In genomic region chr7:56051339-56052191, GRCh38 we compare ENCODE assay signal across 1 cellular context.
A peak's percentile ranks its signal among the peaks of the same experiment; 100 is the strongest.
TF ChIP-seq lines count a peak whose summit lies in the region.

Gene CCT6A (plus strand): TSS chr7:56051765. CDS start chr7:56051849, 84 bp downstream.
Gene PSPH (minus strand): TSS chr7:56051444. CDS start chr7:56021212, 30,232 bp downstream.

TF ChIP-seq in H1, 55 proteins besides CTCF, POLR2A, EP300 and RAD21 (continued from another document):
- TF ChIP-seq TAF1 (IDR thresholded peaks at IDR 0.05; ENCODE audit: low read depth, low read length): peak; percentile 98
- TF ChIP-seq BRCA1 (IDR thresholded peaks at IDR 0.05; ENCODE audit: low read depth, low read length): peak; percentile 61; the same call in 1 of the 2 replicates
- no peak for TF ChIP-seq JUND (IDR thresholded peaks at IDR 0.05; ENCODE audit: low read length)
- peak; percentile 91 for TF ChIP-seq POLR2AphosphoS5 (IDR thresholded peaks at IDR 0.05; ENCODE audit: low read depth, low read length)
- TF ChIP-seq GABPA (IDR thresholded peaks at IDR 0.05; ENCODE audit: borderline replicate concordance, insufficient read depth, low read length): 0 out of 2 replicates have a peak, but pooled peaks have one; percentile 31
- peak; percentile 50; the same call in 1 of the 2 replicates for TF ChIP-seq GTF2F1 (IDR thresholded peaks at IDR 0.05; ENCODE audit: borderline replicate concordance, low read depth, low read length)
- TF ChIP-seq TAF7 (optimal IDR thresholded peaks at IDR 0.05; ENCODE audit: borderline replicate concordance, low read depth, low read length): peak; percentile 97
- TF ChIP-seq TBP (IDR thresholded peaks at IDR 0.05; ENCODE audit: low read depth, low read length): peak; percentile 88
- peak; percentile 81 for TF ChIP-seq CHD2 (IDR thresholded peaks at IDR 0.05; ENCODE audit: low read length)
- TF ChIP-seq YY1 (IDR thresholded peaks at IDR 0.05; ENCODE audit: low read depth, low read length): peak; percentile 91
- TF ChIP-seq SP1 (IDR thresholded peaks at IDR 0.05; ENCODE audit: low read depth, low read length): peak; percentile 87
- 0 out of 2 replicates have a peak, but pooled peaks have one; percentile 21 for TF ChIP-seq KDM5A (IDR thresholded peaks at IDR 0.05; ENCODE audit: low read length)
- TF ChIP-seq RFX5 (IDR thresholded peaks at IDR 0.05; ENCODE audit: borderline replicate concordance, low read depth, low read length): no peak
- peak; percentile 29 for TF ChIP-seq ASH2L (IDR thresholded peaks at IDR 0.05; ENCODE audit: low read length)
- no peak for TF ChIP-seq USF2 (IDR thresholded peaks at IDR 0.05; ENCODE audit: low read length)
- peak; percentile 60; the same call in 1 of the 2 replicates for TF ChIP-seq TEAD4 (IDR thresholded peaks at IDR 0.05; ENCODE audit: low read depth, low read length)
TF ChIP-seq in H1: peak in this region for 16.
